1 cellular context compared by ENCODE assay signal in genomic region chr19:51354742-51355148, GRCh38.
A peak's percentile ranks its signal among the peaks of the same experiment; 100 is the strongest.
TF ChIP-seq lines count a peak whose summit lies in the region.

No MANE protein-coding gene starts in this region.

TF ChIP-seq in HepG2, 621 proteins besides CTCF, POLR2A, EP300 and RAD21 (continued from another document and continues in another):
- TF ChIP-seq USF2 (IDR thresholded peaks at IDR 0.05; ENCODE audit: low read depth, low read length) (no peak), USF2 (CRISPR knock-in tag; IDR thresholded peaks at IDR 0.05; ENCODE audit: borderline replicate concordance) (no peak; the same call in 1 of the 2 replicates), RERE (CRISPR knock-in tag; IDR thresholded peaks at IDR 0.05; ENCODE audit: low read depth) (peak; percentile 43; the same call in 1 of the 2 replicates), TCF7 (IDR thresholded peaks at IDR 0.05; ENCODE audit: low read depth) (peak; percentile 92), ZNF816 (CRISPR knock-in tag; IDR thresholded peaks at IDR 0.05; ENCODE audit: borderline replicate concordance) (no peak), ADNP (CRISPR knock-in tag; IDR thresholded peaks at IDR 0.05) (no peak), TGIF2 (CRISPR knock-in tag; IDR thresholded peaks at IDR 0.05) (peak; percentile 47; the same call in 1 of the 2 replicates), NR2F6 (IDR thresholded peaks at IDR 0.05) (peak; percentile 78), NR2F6 (CRISPR knock-in tag; IDR thresholded peaks at IDR 0.05) (peak; percentile 80), HNRNPUL1 (IDR thresholded peaks at IDR 0.05; ENCODE audit: low read depth, low read length) (no peak), MTA1 (CRISPR knock-in tag; IDR thresholded peaks at IDR 0.05; ENCODE audit: borderline replicate concordance) (no peak), RFXANK (CRISPR knock-in tag; IDR thresholded peaks at IDR 0.05) (no peak), REST (IDR thresholded peaks at IDR 0.05; ENCODE audit: borderline replicate concordance in 1 of 2, low read depth in 1 of 2, low read length in 2 of 2) (no peak), ZNF546 (CRISPR knock-in tag; conservative IDR thresholded peaks at IDR 0.05) (no peak), KAT2B (IDR thresholded peaks at IDR 0.05; ENCODE audit: borderline replicate concordance, low read depth, low read length) (no peak), MEIS1 (CRISPR knock-in tag; IDR thresholded peaks at IDR 0.05; ENCODE audit: borderline replicate concordance) (no peak; the same call in 1 of the 2 replicates), RBM39 (IDR thresholded peaks at IDR 0.05; ENCODE audit: low read depth, low read length, poor library complexity, severe bottlenecking) (no peak), BCL6 (CRISPR knock-in tag; IDR thresholded peaks at IDR 0.05) (peak; percentile 59; the same call in 1 of the 2 replicates), ZNF44 (CRISPR knock-in tag; IDR thresholded peaks at IDR 0.05) (no peak), NFKB2 (CRISPR knock-in tag; IDR thresholded peaks at IDR 0.05; ENCODE audit: borderline replicate concordance) (no peak), PBX2 (CRISPR knock-in tag; IDR thresholded peaks at IDR 0.05) (peak; percentile 89), ZMYM2 (CRISPR knock-in tag; IDR thresholded peaks at IDR 0.05) (no peak), SCMH1 (CRISPR knock-in tag; IDR thresholded peaks at IDR 0.05; ENCODE audit: borderline replicate concordance) (no peak), ARNTL (CRISPR knock-in tag; IDR thresholded peaks at IDR 0.05) (peak; percentile 75), RFX5 (IDR thresholded peaks at IDR 0.05; ENCODE audit: low read depth, low read length) (no peak), ZNF224 (CRISPR knock-in tag; IDR thresholded peaks at IDR 0.05) (no peak), UBTF (CRISPR knock-in tag; IDR thresholded peaks at IDR 0.05) (no peak), TBP (CRISPR knock-in tag; IDR thresholded peaks at IDR 0.05) (no peak), HNRNPK (IDR thresholded peaks at IDR 0.05; ENCODE audit: low read depth, low read length, poor library complexity, severe bottlenecking) (no peak), SP5 (CRISPR knock-in tag; IDR thresholded peaks at IDR 0.05; ENCODE audit: borderline replicate concordance, low read depth) (peak; percentile 99), KDM5B (CRISPR knock-in tag; IDR thresholded peaks at IDR 0.05; ENCODE audit: borderline replicate concordance) (no peak), FOXK2 (IDR thresholded peaks at IDR 0.05) (no peak), KLF9 (CRISPR knock-in tag; IDR thresholded peaks at IDR 0.05; ENCODE audit: low read depth) (no peak), SOX5 (CRISPR knock-in tag; IDR thresholded peaks at IDR 0.05; ENCODE audit: borderline replicate concordance) (peak; percentile 98), MZF1 (CRISPR knock-in tag; IDR thresholded peaks at IDR 0.05; ENCODE audit: borderline replicate concordance) (no peak), CHD2 (IDR thresholded peaks at IDR 0.05; ENCODE audit: low read depth, low read length) (no peak), ZHX2 (IDR thresholded peaks at IDR 0.05; ENCODE audit: low read depth) (no peak), ZHX2 (CRISPR knock-in tag; IDR thresholded peaks at IDR 0.05; ENCODE audit: borderline replicate concordance) (no peak), THAP8 (CRISPR knock-in tag; IDR thresholded peaks at IDR 0.05; ENCODE audit: borderline replicate concordance) (no peak), ZNF350 (CRISPR knock-in tag; IDR thresholded peaks at IDR 0.05; ENCODE audit: borderline replicate concordance, low read depth) (no peak), HNF4G (IDR thresholded peaks at IDR 0.05; ENCODE audit: borderline replicate concordance, low read depth, low read length) (peak; percentile 33; the same call in 1 of the 2 replicates), HNF4G (CRISPR knock-in tag; IDR thresholded peaks at IDR 0.05; ENCODE audit: borderline replicate concordance, low read depth) (no peak)
